Comparison of ENCODE assay signal across 1 cellular context in the genomic region with DNA sequence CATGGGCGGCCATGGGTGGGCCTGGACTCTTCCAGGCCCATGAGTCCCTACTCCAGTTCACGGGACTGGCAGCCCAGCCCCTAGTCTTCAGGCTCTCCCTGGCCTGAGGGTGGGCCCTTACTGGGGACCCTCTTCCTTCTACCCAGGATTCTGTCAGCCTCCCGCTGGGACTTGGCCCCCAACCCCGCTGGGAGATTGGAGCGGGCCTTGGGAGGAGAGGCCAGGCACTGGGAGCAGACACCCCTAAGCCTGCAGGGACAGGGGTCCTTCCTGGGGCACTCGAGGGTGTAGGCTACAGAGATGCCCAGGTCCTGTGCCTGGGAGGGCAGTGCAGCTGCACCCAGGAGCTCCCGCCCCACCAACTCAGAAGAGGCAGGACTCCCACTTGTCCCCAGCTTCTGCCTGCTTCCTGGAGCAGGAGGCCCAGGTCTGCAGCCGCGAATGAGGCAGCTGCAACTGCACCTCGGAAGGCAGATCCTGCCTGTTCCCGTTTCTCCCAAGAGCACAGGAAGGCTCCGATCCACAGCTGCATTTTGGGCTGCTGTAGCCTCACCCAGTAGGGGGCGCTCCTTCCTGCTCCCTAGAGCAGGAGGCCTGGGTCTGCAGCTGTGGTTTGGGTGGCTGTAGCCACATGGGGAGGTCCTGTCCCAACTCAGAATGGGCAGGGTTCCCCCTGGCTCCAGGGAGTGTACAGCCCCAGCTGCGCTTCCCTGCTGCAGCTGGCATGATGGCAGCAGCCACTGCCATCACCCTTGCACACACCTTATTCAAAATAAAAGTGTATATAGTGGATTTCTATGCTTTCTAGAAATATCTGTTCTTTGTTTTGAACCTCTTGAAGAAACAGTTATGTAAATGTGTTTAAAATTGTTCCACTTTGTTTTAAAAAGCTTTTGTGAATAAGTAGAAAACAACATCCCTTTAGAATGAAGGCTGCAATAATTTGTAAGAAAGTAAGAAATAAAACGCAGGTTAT.
A peak's percentile ranks its signal among the peaks of the same experiment; 100 is the strongest.
TF ChIP-seq lines count a peak whose summit lies in the region.

No MANE protein-coding gene starts in this region.

TF ChIP-seq in HepG2, 621 proteins besides CTCF, POLR2A, EP300 and RAD21 (continued from another document):
- TF ChIP-seq, protein P1, sequence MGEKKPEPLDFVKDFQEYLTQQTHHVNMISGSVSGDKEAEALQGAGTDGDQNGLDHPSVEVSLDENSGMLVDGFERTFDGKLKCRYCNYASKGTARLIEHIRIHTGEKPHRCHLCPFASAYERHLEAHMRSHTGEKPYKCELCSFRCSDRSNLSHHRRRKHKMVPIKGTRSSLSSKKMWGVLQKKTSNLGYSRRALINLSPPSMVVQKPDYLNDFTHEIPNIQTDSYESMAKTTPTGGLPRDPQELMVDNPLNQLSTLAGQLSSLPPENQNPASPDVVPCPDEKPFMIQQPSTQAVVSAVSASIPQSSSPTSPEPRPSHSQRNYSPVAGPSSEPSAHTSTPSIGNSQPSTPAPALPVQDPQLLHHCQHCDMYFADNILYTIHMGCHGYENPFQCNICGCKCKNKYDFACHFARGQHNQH (CRISPR knock-in tag; IDR thresholded peaks at IDR 0.05): no peak
- TF ChIP-seq HOXA3 (CRISPR knock-in tag; IDR thresholded peaks at IDR 0.05) (no peak), ZNF768 (CRISPR knock-in tag; IDR thresholded peaks at IDR 0.05) (peak; percentile 21; the same call in 1 of the 2 replicates), STAG1 (CRISPR knock-in tag; IDR thresholded peaks at IDR 0.05) (peak; percentile 50), KDM3A (CRISPR knock-in tag; IDR thresholded peaks at IDR 0.05; ENCODE audit: low read depth) (no peak), NFKB2 (CRISPR knock-in tag; IDR thresholded peaks at IDR 0.05; ENCODE audit: borderline replicate concordance) (no peak), XRCC5 (optimal IDR thresholded peaks at IDR 0.05; ENCODE audit: low read length) (no peak), RARG (CRISPR knock-in tag; IDR thresholded peaks at IDR 0.05; ENCODE audit: low read depth) (no peak)
- TF ChIP-seq, protein P2, sequence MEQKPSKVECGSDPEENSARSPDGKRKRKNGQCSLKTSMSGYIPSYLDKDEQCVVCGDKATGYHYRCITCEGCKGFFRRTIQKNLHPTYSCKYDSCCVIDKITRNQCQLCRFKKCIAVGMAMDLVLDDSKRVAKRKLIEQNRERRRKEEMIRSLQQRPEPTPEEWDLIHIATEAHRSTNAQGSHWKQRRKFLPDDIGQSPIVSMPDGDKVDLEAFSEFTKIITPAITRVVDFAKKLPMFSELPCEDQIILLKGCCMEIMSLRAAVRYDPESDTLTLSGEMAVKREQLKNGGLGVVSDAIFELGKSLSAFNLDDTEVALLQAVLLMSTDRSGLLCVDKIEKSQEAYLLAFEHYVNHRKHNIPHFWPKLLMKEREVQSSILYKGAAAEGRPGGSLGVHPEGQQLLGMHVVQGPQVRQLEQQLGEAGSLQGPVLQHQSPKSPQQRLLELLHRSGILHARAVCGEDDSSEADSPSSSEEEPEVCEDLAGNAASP (CRISPR knock-in tag; IDR thresholded peaks at IDR 0.05; ENCODE audit: borderline replicate concordance): no peak
